ENCODE assay signal across 17 cellular contexts in the genomic region with DNA sequence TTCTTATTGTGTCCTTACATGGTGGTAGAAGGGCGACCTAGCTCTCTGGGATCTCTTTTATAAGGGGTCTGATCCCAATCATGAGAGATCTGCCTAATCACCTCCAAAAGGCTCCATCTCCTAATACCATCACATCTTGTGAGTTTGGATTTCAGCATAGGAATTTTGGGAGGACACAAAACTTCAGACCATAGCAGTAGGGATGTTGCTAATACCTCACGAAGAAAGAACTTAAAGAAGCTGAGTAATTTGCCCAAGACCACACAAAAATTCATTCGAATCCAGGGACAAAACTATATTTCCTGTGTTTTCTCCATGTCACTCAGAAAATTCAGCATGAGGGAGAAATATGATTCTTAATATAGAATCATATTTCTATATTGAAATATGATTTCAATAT.
"Had no signal": no experiment of that assay in that cellular context is flagged by ENCODE, and none has a peak within 500 bp of the region (broad histone marks: within the 10 kb centered on the region; RNA-seq: fewer than 3 reads in every experiment).

No MANE protein-coding gene starts in this region.

- H3K27me3 ChIP-seq: body of pancreas, thyroid gland had no signal

- FAIRE-seq: colon, TTC549 had no signal

- H3K27ac ChIP-seq: body of pancreas, thyroid gland had no signal

- H3K9me3 ChIP-seq: body of pancreas, thyroid gland had no signal

- H3K4me1 ChIP-seq: thyroid gland had no signal

- ATAC-seq: body of pancreas had no signal

- H3K4me3 ChIP-seq: body of pancreas, thyroid gland had no signal

- DNase-seq: activated CD4-positive, alpha-beta T cell treated with anti-CD3 and anti-CD28 coated beads, Interleukin-2, amount 50 U/mL, for 4 hours; activated naive CD8-positive, alpha-beta T cell treated with anti-CD3 and anti-CD28 coated beads for 36 hours; activated T-cell treated with anti-CD3 and anti-CD28 coated beads for 4 hours; amniotic stem cell; body of pancreas; central memory CD4-positive, alpha-beta T cell; endodermal cell; erythroblast; immature natural killer cell; nucleus accumbens; retina; stimulated activated CD4-positive, alpha-beta T cell treated with anti-CD3 and anti-CD28 coated beads, Interleukin-12 subunit alpha, Interleukin-12 subunit beta, amount 100 ng/mL, for 4 hours; stimulated activated CD4-positive, alpha-beta T cell treated with anti-CD3 and anti-CD28 coated beads, Interleukin-1b, Interleukin-23, amount 100 ng/mL, for 48 hours; stimulated activated naive CD4-positive, alpha-beta T cell treated with Interleukin-2 at 50 U/mL for 16 hours; thyroid gland had no signal
